9 cellular contexts compared by ENCODE assay signal in the genomic region with DNA sequence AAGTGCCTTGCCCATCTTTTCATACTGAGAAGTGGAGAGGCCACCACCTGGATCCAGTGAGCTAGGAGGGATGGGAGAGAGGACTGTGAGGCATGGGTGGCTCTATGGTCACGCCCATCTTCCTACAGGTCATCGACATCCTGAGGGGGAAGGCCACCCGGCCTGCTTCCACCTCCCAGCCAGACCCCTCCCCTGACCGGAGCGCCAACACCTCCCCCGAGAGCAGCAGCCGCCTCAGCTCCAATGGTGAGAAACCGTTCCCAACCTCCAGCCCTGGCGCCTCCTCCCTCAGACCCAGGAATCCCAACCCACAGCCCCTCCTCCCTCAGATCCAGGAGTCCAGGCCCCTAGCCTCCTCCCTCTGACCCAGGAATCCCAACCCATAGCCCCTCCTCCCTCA. TPM values are rescaled to one million over a fixed set of nuclear protein-coding genes. Genes with fewer than 3 reads are reported as not detected.
DNase-seq lines count a peak whose midpoint lies in the region; ATAC-seq and TF ChIP-seq lines count a peak whose summit lies in the region.
"Had no signal": no experiment of that assay in that cellular context is flagged by ENCODE, and none has a peak within 500 bp of the region (broad histone marks: within the 10 kb centered on the region; RNA-seq: fewer than 3 reads in every experiment).

No MANE protein-coding gene starts in this region.

- peaks cover 15% of the 10 kb centered on the region for H3K79me2 ChIP-seq in MM.1S (ENCODE audit: low read length)

- DNase-seq in activated CD4-positive, alpha-beta T cell treated with anti-CD3 and anti-CD28 coated beads, Interleukin-2, amount 10 ng/mL, durations not matched to agents 24 days and 14 days: no peak
- no peak for DNase-seq in activated CD4-positive, alpha-beta T cell treated with anti-CD3 and anti-CD28 coated beads, Interleukin-2, amount 50 U/mL, for 48 hours
- no peak for DNase-seq in chondrocyte (ENCODE audit: low spot score)
- DNase-seq in lower lobe of right lung: no peak
- no peak for DNase-seq in thoracic aorta (ENCODE audit: low spot score)
- DNase-seq in MV-4-11 (lab: John Stamatoyannopoulos, UW): no peak
- no peak for DNase-seq in MM.1S
- no peak for DNase-seq in WERI-Rb-1
- DNase-seq: SIG-M5 had no signal

- H3K36me3 ChIP-seq in lower lobe of right lung: peaks cover 57% of the 10 kb centered on the region
- H3K36me3 ChIP-seq in thoracic aorta: peaks cover 11% of the 10 kb centered on the region
- no peaks in the 10 kb centered on the region for H3K36me3 ChIP-seq in MM.1S (replicated peaks; ENCODE audit: insufficient read depth, low read length)
- H3K36me3 ChIP-seq in WERI-Rb-1: no peaks in the 10 kb centered on the region; the same call in 1 of the 2 replicates

- H3K27ac ChIP-seq in lower lobe of right lung (peak overlapping the region; percentile 77), thoracic aorta (peak overlapping the region; percentile 75 to 76), MM.1S (ENCODE audit: low read length) (no peak overlapping the region), WERI-Rb-1 (no peak overlapping the region)

- no peaks in the 10 kb centered on the region for H4K20me1 ChIP-seq in MM.1S (ENCODE audit: insufficient read depth, low read length)

- H2AFZ ChIP-seq in MM.1S (ENCODE audit: low read length): no peak overlapping the region

- no peak overlapping the region for H3K4me2 ChIP-seq in MM.1S (ENCODE audit: low read depth, low read length)

- no peak for ATAC-seq in lower lobe of right lung
- ATAC-seq in thoracic aorta (ENCODE audit: insufficient number of reproducible peaks, low FRiP score, low read depth): no peak

- no peaks in the 10 kb centered on the region for H3K27me3 Mint-ChIP-seq in activated CD4-positive, alpha-beta T cell treated with anti-CD3 and anti-CD28 coated beads, Interleukin-2, amount 10 ng/mL, durations not matched to agents 24 days and 14 days
- no peaks in the 10 kb centered on the region for H3K27me3 Mint-ChIP-seq in chondrocyte (ENCODE audit: low read depth)

- peaks cover 6% of the 10 kb centered on the region; the same call in 1 of the 2 replicates for H3F3A ChIP-seq in MM.1S (ENCODE audit: insufficient read depth, low read length)

- H3K9me3 ChIP-seq in lower lobe of right lung (no peaks in the 10 kb centered on the region), thoracic aorta (no peaks in the 10 kb centered on the region), MM.1S (replicated peaks; ENCODE audit: insufficient read depth, low read length) (no peaks in the 10 kb centered on the region), WERI-Rb-1 (ENCODE audit: severe bottlenecking) (no peaks in the 10 kb centered on the region)

- H3K4me3 Mint-ChIP-seq in activated CD4-positive, alpha-beta T cell treated with anti-CD3 and anti-CD28 coated beads, Interleukin-2, amount 10 ng/mL, durations not matched to agents 24 days and 14 days: no peak overlapping the region
- peak overlapping the region; percentile 80 for H3K4me3 Mint-ChIP-seq in chondrocyte (ENCODE audit: unreplicated experiment)

- peaks cover 70% of the 10 kb centered on the region for H3K36me3 Mint-ChIP-seq in activated CD4-positive, alpha-beta T cell treated with anti-CD3 and anti-CD28 coated beads, Interleukin-2, amount 10 ng/mL, durations not matched to agents 24 days and 14 days (ENCODE audit: low read depth)
- peaks cover 11% of the 10 kb centered on the region for H3K36me3 Mint-ChIP-seq in chondrocyte (ENCODE audit: low read depth)

- TF ChIP-seq CTCF in chondrocyte (IDR thresholded peaks at IDR 0.05) (no peak), lower lobe of right lung (IDR thresholded peaks at IDR 0.05) (no peak), thoracic aorta (IDR thresholded peaks at IDR 0.05) (no peak), MM.1S (IDR thresholded peaks at IDR 0.05; ENCODE audit: low read length) (no peak), WERI-Rb-1 (IDR thresholded peaks at IDR 0.05; ENCODE audit: low read depth, low read length) (no peak)

- H3K4me3 ChIP-seq in lower lobe of right lung (peak overlapping the region; percentile 52), thoracic aorta (peak overlapping the region; percentile 71), MM.1S (ENCODE audit: low read length) (no peak overlapping the region), WERI-Rb-1 (ENCODE audit: low read depth, low read length) (no peak overlapping the region)

- no peaks in the 10 kb centered on the region for H3K9me3 Mint-ChIP-seq in activated CD4-positive, alpha-beta T cell treated with anti-CD3 and anti-CD28 coated beads, Interleukin-2, amount 10 ng/mL, durations not matched to agents 24 days and 14 days
- no peaks in the 10 kb centered on the region for H3K9me3 Mint-ChIP-seq in chondrocyte (ENCODE audit: low read depth)

- intact Hi-C loops in activated CD4-positive, alpha-beta T cell treated with anti-CD3 and anti-CD28 coated beads, Interleukin-2, amount 10 ng/mL, durations not matched to agents 24 days and 14 days (cut with micrococcal nuclease): loop anchor here (10.0 kb wide), 1 partner anchor 994 kb away; no protein-coding TSS in a partner anchor
- intact Hi-C loops in lower lobe of right lung (cut with DNase I): no loop called here

- no peaks in the 10 kb centered on the region for H3K9me2 ChIP-seq in MM.1S (replicated peaks; ENCODE audit: insufficient read depth, low read length)

- peaks cover 44% of the 10 kb centered on the region for H3K4me1 Mint-ChIP-seq in activated CD4-positive, alpha-beta T cell treated with anti-CD3 and anti-CD28 coated beads, Interleukin-2, amount 10 ng/mL, durations not matched to agents 24 days and 14 days
- peaks cover 48% of the 10 kb centered on the region for H3K4me1 Mint-ChIP-seq in chondrocyte (ENCODE audit: low read depth)

- peaks cover 43% of the 10 kb centered on the region for H3K4me1 ChIP-seq in lower lobe of right lung
- H3K4me1 ChIP-seq in thoracic aorta (ENCODE audit: control insufficient read depth in 1 of 2, low read depth in 2 of 2): peaks cover 37 to 47% of the 10 kb centered on the region in 2 donors
- peaks cover 8% of the 10 kb centered on the region for H3K4me1 ChIP-seq in MM.1S (ENCODE audit: low read length)

- no peak overlapping the region for H3K9ac ChIP-seq in MM.1S (ENCODE audit: low read length)

- H3K27ac Mint-ChIP-seq in activated CD4-positive, alpha-beta T cell treated with anti-CD3 and anti-CD28 coated beads, Interleukin-2, amount 10 ng/mL, durations not matched to agents 24 days and 14 days: peak overlapping the region; percentile 5
- H3K27ac Mint-ChIP-seq in chondrocyte (ENCODE audit: unreplicated experiment): peak overlapping the region; percentile 55

- no peaks in the 10 kb centered on the region for H3K27me3 ChIP-seq in lower lobe of right lung (ENCODE audit: low read depth)
- H3K27me3 ChIP-seq in thoracic aorta (replicated peaks; ENCODE audit: insufficient read depth): no peaks in the 10 kb centered on the region
- no peaks in the 10 kb centered on the region for H3K27me3 ChIP-seq in MM.1S (replicated peaks; ENCODE audit: insufficient read depth, low read length)
- no peaks in the 10 kb centered on the region for H3K27me3 ChIP-seq in WERI-Rb-1 (ENCODE audit: insufficient read depth, low read depth, severe bottlenecking)

RNA-seq across cellular contexts. Expression of a gene that starts 10.1 kb away (rescaled TPM):
- 66.3 and 73.1 TPM in 2 replicates for total RNA-seq in activated CD4-positive, alpha-beta T cell treated with anti-CD3 and anti-CD28 coated beads, Interleukin-2, amount 10 ng/mL, durations not matched to agents 24 days and 14 days
- total RNA-seq in chondrocyte (9.2 to 14.9 TPM (median 11.8 TPM) in 3 replicates), lower lobe of right lung (41.0 TPM), thoracic aorta (10 to 100 TPM; 43.1 to 77.9 TPM)

RNA-seq across cellular contexts. Expression of a gene that starts 19.1 kb away (rescaled TPM):
- not detected in 2 replicates for total RNA-seq in activated CD4-positive, alpha-beta T cell treated with anti-CD3 and anti-CD28 coated beads, Interleukin-2, amount 10 ng/mL, durations not matched to agents 24 days and 14 days
- not detected in 3 replicates for total RNA-seq in chondrocyte
- 2.3 TPM for total RNA-seq in lower lobe of right lung
- under 1 TPM in 1 of 2 donors, not detected in 1; 0.42 TPM for total RNA-seq in thoracic aorta

RNA-seq across cellular contexts. Expression of a gene that starts 50.3 kb away (rescaled TPM):
- total RNA-seq in activated CD4-positive, alpha-beta T cell treated with anti-CD3 and anti-CD28 coated beads, Interleukin-2, amount 10 ng/mL, durations not matched to agents 24 days and 14 days: not detected in 2 replicates
- total RNA-seq in chondrocyte: 4.3 to 15.1 TPM (median 14.0 TPM) in 3 replicates
- total RNA-seq in lower lobe of right lung: 205 TPM
- 100 to 1,000 TPM in 1 of 2 donors, 10 to 100 TPM in 1; 77.7 to 178 TPM for total RNA-seq in thoracic aorta

RNA-seq across cellular contexts. Expression of a gene that starts 59.6 kb away (rescaled TPM):
- total RNA-seq in activated CD4-positive, alpha-beta T cell treated with anti-CD3 and anti-CD28 coated beads, Interleukin-2, amount 10 ng/mL, durations not matched to agents 24 days and 14 days: not detected in 2 replicates
- not detected in 3 replicates for total RNA-seq in chondrocyte
- not detected for total RNA-seq in lower lobe of right lung
- not detected for total RNA-seq in thoracic aorta

Comparison
In these comparisons a context has a peak if more than half of its experiments do, and no peak if none do; other contexts are left out.
1. H3K27ac ChIP-seq: peak in lower lobe of right lung (single experiment) and thoracic aorta (2 of 2); none in MM.1S (single experiment) and WERI-Rb-1 (single experiment).
2. H3K4me3 ChIP-seq: peak in lower lobe of right lung (single experiment) and thoracic aorta (single experiment); none in MM.1S (single experiment) and WERI-Rb-1 (single experiment).